In genomic region chr11:83249972-83250593, GRCh38 we compare ENCODE assay signal across 7 cellular contexts. TPM values are rescaled to one million over a fixed set of nuclear protein-coding genes. Genes with fewer than 3 reads are reported as not detected.
DNase-seq lines count a peak whose midpoint lies in the region; ATAC-seq and TF ChIP-seq lines count a peak whose summit lies in the region.

No MANE protein-coding gene starts in this region.

- no peaks in the 10 kb centered on the region for H3K4me1 Mint-ChIP-seq in effector memory CD8-positive, alpha-beta T cell (ENCODE audit: low read depth in 2 of 2)
- H3K4me1 Mint-ChIP-seq in mesothelial cell of epicardium = no peaks in the 10 kb centered on the region

- TF ChIP-seq CTCF in mesothelial cell of epicardium (IDR thresholded peaks at IDR 0.05; ENCODE audit: unreplicated experiment) = peak; percentile 65

- no peaks in the 10 kb centered on the region for H3K27me3 Mint-ChIP-seq in effector memory CD8-positive, alpha-beta T cell
- H3K27me3 Mint-ChIP-seq in mesothelial cell of epicardium (ENCODE audit: low read depth) = no peaks in the 10 kb centered on the region

- ATAC-seq in GM18868 (IDR thresholded peaks at IDR 0.05; ENCODE audit: unreplicated experiment) (peak; percentile 84), HG03139 (IDR thresholded peaks at IDR 0.05; ENCODE audit: unreplicated experiment) (peak; percentile 79)
- ATAC-seq in effector memory CD8-positive, alpha-beta T cell (replicated peaks) = peak; percentile 77

- no peaks in the 10 kb centered on the region for H3K36me3 Mint-ChIP-seq in effector memory CD8-positive, alpha-beta T cell (ENCODE audit: insufficient read depth)
- peaks cover 1% of the 10 kb centered on the region for H3K36me3 Mint-ChIP-seq in mesothelial cell of epicardium

- DNase-seq in DMS153 treated with DMSO at 0.1 percent for 48 hours (lab: John Stamatoyannopoulos, UW; ENCODE audit: unreplicated experiment) = peak; percentile 14
- peak; percentile 88 for DNase-seq in OCI-M1 (lab: John Stamatoyannopoulos, UW)
- DNase-seq in effector memory CD8-positive, alpha-beta T cell = peak in 1 of 3 experiments; percentile 11
- DNase-seq in mesothelial cell of epicardium (ENCODE audit: low spot score in 2 of 2, unreplicated experiment in 2 of 2) = no peak
- no peak for DNase-seq in activated effector memory CD4-positive, alpha-beta T cell treated with Interleukin-2 at 50 U/mL for 16 hours

- H3K4me3 Mint-ChIP-seq in effector memory CD8-positive, alpha-beta T cell = no peak overlapping the region
- no peak overlapping the region for H3K4me3 Mint-ChIP-seq in mesothelial cell of epicardium

- no peaks in the 10 kb centered on the region for H3K9me3 Mint-ChIP-seq in effector memory CD8-positive, alpha-beta T cell
- no peaks in the 10 kb centered on the region for H3K9me3 Mint-ChIP-seq in mesothelial cell of epicardium

- no peak overlapping the region for H3K27ac Mint-ChIP-seq in effector memory CD8-positive, alpha-beta T cell
- no peak overlapping the region for H3K27ac Mint-ChIP-seq in mesothelial cell of epicardium

RNA-seq across cellular contexts. Expression of gene CCDC90B, which starts 36.1 kb away (rescaled TPM):
- total RNA-seq in mesothelial cell of epicardium = 40.7 to 43.5 TPM (median 43.0 TPM) in 3 replicates

RNA-seq across cellular contexts. Expression of gene ANKRD42, which starts 56.6 kb away (rescaled TPM):
- total RNA-seq in mesothelial cell of epicardium = 6.9 to 7.8 TPM (median 7.0 TPM) in 3 replicates

Comparison
In these comparisons a context has a peak if more than half of its experiments do, and no peak if none do; other contexts are left out.
1. DNase-seq: peak in DMS153 treated with DMSO at 0.1 percent for 48 hours (single experiment) and OCI-M1 (single experiment); none in mesothelial cell of epicardium (0 of 2) and activated effector memory CD4-positive, alpha-beta T cell treated with Interleukin-2 at 50 U/mL for 16 hours (single experiment).
2. Peak in every context shown above with its lines, with median percentiles within 50 percentile points of each other: ATAC-seq.